ENCODE assay signal across 8 cellular contexts in the genomic region with DNA sequence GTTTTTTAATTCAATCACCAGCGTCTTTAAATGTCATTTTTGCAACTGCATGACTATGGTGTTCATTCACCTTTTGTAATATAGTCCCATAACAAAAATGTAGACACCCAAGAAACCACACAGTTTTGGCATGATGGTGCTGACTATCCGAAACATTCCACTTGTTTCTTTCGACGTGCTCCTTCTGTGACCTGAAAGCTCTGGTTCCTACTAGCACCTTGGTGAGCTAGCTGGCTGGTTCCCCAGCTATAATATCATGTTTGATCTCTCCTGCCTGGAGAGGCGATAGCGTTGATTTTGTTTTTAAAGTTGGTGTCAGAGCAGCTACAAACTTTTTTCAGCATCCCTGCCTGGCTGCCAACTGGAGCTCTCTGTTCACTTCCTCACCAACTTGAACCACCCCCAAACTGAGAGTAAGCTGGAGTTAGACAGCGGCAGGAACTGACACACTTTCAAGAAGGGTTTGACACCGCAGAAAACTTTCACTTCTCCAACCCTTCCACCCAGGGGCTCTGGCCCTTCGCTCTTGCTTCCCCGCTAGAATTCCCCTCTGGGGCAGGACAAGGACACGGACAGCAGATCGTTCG. TPM values are rescaled to one million over a fixed set of nuclear protein-coding genes. Genes with fewer than 3 reads are reported as not detected.
DNase-seq lines count a peak whose midpoint lies in the region; TF ChIP-seq lines count a peak whose summit lies in the region.

No MANE protein-coding gene starts in this region.

- H3K27ac ChIP-seq in breast epithelium: peak overlapping the region; percentile 98 to 99

- peaks cover 16 to 18% (median 18%) of the 10 kb centered on the region in 3 donors for H3K27me3 Mint-ChIP-seq in immature natural killer cell (ENCODE audit: low read depth in 3 of 3)

- peaks cover 0 to 2% (median 0%) of the 10 kb centered on the region in 3 donors for H3K36me3 Mint-ChIP-seq in immature natural killer cell

- H3K4me3 Mint-ChIP-seq in immature natural killer cell: peak overlapping the region; percentile 95 to 99 (median 98)

- no peaks in the 10 kb centered on the region for H3K27me3 ChIP-seq in breast epithelium

- H3K27ac Mint-ChIP-seq in immature natural killer cell: peak overlapping the region; percentile 97 to 100 (median 99)

- no peaks in the 10 kb centered on the region for H3K36me3 ChIP-seq in breast epithelium

- no peaks in the 10 kb centered on the region for H3K9me3 Mint-ChIP-seq in immature natural killer cell

- peak overlapping the region; percentile 97 for H3K4me3 ChIP-seq in GM12864 (ENCODE audit: low read depth, low read length)
- H3K4me3 ChIP-seq in breast epithelium: peak overlapping the region; percentile 86 to 95 (median 91)

- H3K9me3 ChIP-seq in breast epithelium: no peaks in the 10 kb centered on the region

- intact Hi-C loops in breast epithelium (cut with DNase I; ENCODE audit: low total_unique reads): no loop called here

- H3K4me1 Mint-ChIP-seq in immature natural killer cell: peaks cover 46 to 64% of the 10 kb centered on the region in 2 donors

- TF ChIP-seq POLR2A in breast epithelium (IDR thresholded peaks at IDR 0.05): no peak

- DNase-seq in GM12864 (ENCODE audit: low read depth): peak; percentile 92
- DNase-seq in H4 (ENCODE audit: low spot score): peak; percentile 15
- peak; percentile 92 to 95 for DNase-seq in Kasumi-1 (lab: John Stamatoyannopoulos, UW)
- DNase-seq in T-helper 9 cell: peak; percentile 28
- peak; percentile 51 to 54 for DNase-seq in breast epithelium (ENCODE audit: low spot score in 2 of 2)
- peak; percentile 75 to 79 (median 78) for DNase-seq in immature natural killer cell
- peak; percentile 28 for DNase-seq in stimulated activated CD4-positive, alpha-beta T cell treated with anti-CD3 and anti-CD28 coated beads, Interleukin-12 subunit alpha, Interleukin-12 subunit beta, amount 100 ng/mL, for 4 hours
- no peak for DNase-seq in NCI-H1436 (lab: John Stamatoyannopoulos, UW)

- no peak for TF ChIP-seq CTCF in GM12864 (IDR thresholded peaks at IDR 0.05; ENCODE audit: low read depth, low read length, missing control alignments)
- TF ChIP-seq CTCF in breast epithelium (IDR thresholded peaks at IDR 0.05): no peak

- H3K4me1 ChIP-seq in breast epithelium: no peaks in the 10 kb centered on the region

RNA-seq across cellular contexts. Expression of a gene that starts 1.1 kb away (rescaled TPM):
- 2.3 and 2.6 TPM in 2 replicates for total RNA-seq in H4 (2014; rRNA removed; shearing (Covaris generic))
- total RNA-seq in breast epithelium: 10 to 100 TPM; 22.6 to 48.1 (median 34.4) TPM
- polyA plus RNA-seq in immature natural killer cell: 10 to 100 TPM in 1 of 3 donors, 1 to 10 TPM in 2; 6.0 to 17.5 (median 8.4) TPM

RNA-seq across cellular contexts. Expression of a gene that starts 14.5 kb away (rescaled TPM):
- total RNA-seq in H4 (2014; rRNA removed; shearing (Covaris generic)): 5.7 and 10.0 TPM in 2 replicates
- total RNA-seq in breast epithelium: 10 to 100 TPM; 13.0 to 22.0 (median 16.4) TPM
- 10 to 100 TPM; 11.3 to 16.2 (median 14.3) TPM for polyA plus RNA-seq in immature natural killer cell
